Comparison of ENCODE assay signal across 1 cellular context in the genomic region with DNA sequence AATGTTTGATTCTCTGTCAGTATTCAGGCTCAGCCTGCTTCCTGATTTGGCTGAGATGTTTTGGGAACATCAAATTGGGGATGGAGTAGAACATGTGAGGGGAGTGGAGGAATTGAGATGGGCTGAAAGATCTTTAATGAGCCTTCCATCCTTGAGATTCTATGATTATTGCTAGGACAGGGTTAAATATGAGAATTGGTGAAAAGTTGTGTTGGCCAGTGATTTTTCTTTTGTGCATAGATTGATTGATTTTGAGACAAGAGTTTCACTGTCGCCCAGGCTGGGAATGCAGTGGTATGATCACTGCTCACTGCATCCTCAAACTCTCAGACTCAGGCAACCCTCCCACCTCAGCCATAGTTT.
TF ChIP-seq lines count a peak whose summit lies in the region.

No MANE protein-coding gene starts in this region.

TF ChIP-seq in IMR-90, 13 proteins besides CTCF, POLR2A, EP300 and RAD21 (continued from another document):
- TF ChIP-seq, protein P1, sequence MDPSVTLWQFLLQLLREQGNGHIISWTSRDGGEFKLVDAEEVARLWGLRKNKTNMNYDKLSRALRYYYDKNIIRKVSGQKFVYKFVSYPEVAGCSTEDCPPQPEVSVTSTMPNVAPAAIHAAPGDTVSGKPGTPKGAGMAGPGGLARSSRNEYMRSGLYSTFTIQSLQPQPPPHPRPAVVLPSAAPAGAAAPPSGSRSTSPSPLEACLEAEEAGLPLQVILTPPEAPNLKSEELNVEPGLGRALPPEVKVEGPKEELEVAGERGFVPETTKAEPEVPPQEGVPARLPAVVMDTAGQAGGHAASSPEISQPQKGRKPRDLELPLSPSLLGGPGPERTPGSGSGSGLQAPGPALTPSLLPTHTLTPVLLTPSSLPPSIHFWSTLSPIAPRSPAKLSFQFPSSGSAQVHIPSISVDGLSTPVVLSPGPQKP (IDR thresholded peaks at IDR 0.05; ENCODE audit: borderline replicate concordance, low read depth, low read length) = no peak
- TF ChIP-seq SMC3 (IDR thresholded peaks at IDR 0.05; ENCODE audit: low read depth, low read length) = no peak
- no peak for TF ChIP-seq MAZ (IDR thresholded peaks at IDR 0.05; ENCODE audit: borderline replicate concordance, low read depth, low read length)
- TF ChIP-seq BHLHE40 (IDR thresholded peaks at IDR 0.05; ENCODE audit: low read depth, low read length) = no peak
- no peak for TF ChIP-seq CEBPB (IDR thresholded peaks at IDR 0.05; ENCODE audit: low read depth, low read length)
- no peak for TF ChIP-seq MAFK (IDR thresholded peaks at IDR 0.05; ENCODE audit: low read depth, low read length)
- TF ChIP-seq NFE2L2 (IDR thresholded peaks at IDR 0.05; ENCODE audit: low read depth, low read length) = no peak
- TF ChIP-seq, protein P2, sequence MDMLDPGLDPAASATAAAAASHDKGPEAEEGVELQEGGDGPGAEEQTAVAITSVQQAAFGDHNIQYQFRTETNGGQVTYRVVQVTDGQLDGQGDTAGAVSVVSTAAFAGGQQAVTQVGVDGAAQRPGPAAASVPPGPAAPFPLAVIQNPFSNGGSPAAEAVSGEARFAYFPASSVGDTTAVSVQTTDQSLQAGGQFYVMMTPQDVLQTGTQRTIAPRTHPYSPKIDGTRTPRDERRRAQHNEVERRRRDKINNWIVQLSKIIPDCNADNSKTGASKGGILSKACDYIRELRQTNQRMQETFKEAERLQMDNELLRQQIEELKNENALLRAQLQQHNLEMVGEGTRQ (IDR thresholded peaks at IDR 0.05; ENCODE audit: low read depth, low read length) = no peak
- TF ChIP-seq RFX5 (IDR thresholded peaks at IDR 0.05; ENCODE audit: low read depth, low read length) = no peak
- TF ChIP-seq MXI1 (IDR thresholded peaks at IDR 0.05; ENCODE audit: borderline replicate concordance, low read depth, low read length) = no peak
- no peak for TF ChIP-seq CHD1 (IDR thresholded peaks at IDR 0.05; ENCODE audit: low read depth, low read length)
TF ChIP-seq in IMR-90: peak in this region for 0.
